ENCODE assay signal across 11 cellular contexts in genomic region chr3:75171632-75172230, GRCh38.
DNase-seq lines count a peak whose midpoint lies in the region; ATAC-seq and TF ChIP-seq lines count a peak whose summit lies in the region.
"Had no signal": no experiment of that assay in that cellular context is flagged by ENCODE, and none has a peak within 500 bp of the region (broad histone marks: within the 10 kb centered on the region; RNA-seq: fewer than 3 reads in every experiment).

No MANE protein-coding gene starts in this region.

- intact Hi-C loops in stomach (cut with DNase I; ENCODE audit: low total_unique reads): no loop called here

- no peak overlapping the region for H2AFZ ChIP-seq in neural progenitor cell (replicated peaks)

- TF ChIP-seq POLR2A in stomach (IDR thresholded peaks at IDR 0.05): no peak

- H3K9me3 Mint-ChIP-seq in neural progenitor cell: no peaks in the 10 kb centered on the region

- no peaks in the 10 kb centered on the region for H3K36me3 Mint-ChIP-seq in neural progenitor cell

- TF ChIP-seq CTCF in neural progenitor cell (IDR thresholded peaks at IDR 0.05): peak; percentile 71
- TF ChIP-seq CTCF in stomach (IDR thresholded peaks at IDR 0.05): no peak

- H3K36me3 ChIP-seq in neural progenitor cell (no peaks in the 10 kb centered on the region), stomach (no peaks in the 10 kb centered on the region)
- H3K36me3 ChIP-seq: sigmoid colon had no signal

- WGBS in stomach, 5 donors: 13 to 30% (median 23%) methylated on average over 2 of the region's 2 CpGs

- no peak for TF ChIP-seq EP300 in stomach (IDR thresholded peaks at IDR 0.05)

- H3K4me3 Mint-ChIP-seq in neural progenitor cell: no peak overlapping the region
- H3K4me3 Mint-ChIP-seq: B cell had no signal

- DNase-seq in NCI-H1417 (lab: John Stamatoyannopoulos, UW) (peak in 2 of 3 experiments; percentile 17 to 45), NCI-H1417 treated with DMSO at 0.1 percent for 48 hours (lab: John Stamatoyannopoulos, UW) (no peak), NAMALWA (ENCODE audit: low spot score) (peak; percentile 8), cerebellar cortex (ENCODE audit: low spot score) (peak; percentile 9), neural progenitor cell (ENCODE audit: low spot score) (peak; percentile 31), stomach (no peak), mesenteric fat pad (ENCODE audit: low spot score) (no peak)
- DNase-seq: sigmoid colon, substantia nigra had no signal

- H3K4me2 ChIP-seq in neural progenitor cell: no peak overlapping the region

- ATAC-seq in HG02970 (IDR thresholded peaks at IDR 0.05; ENCODE audit: low FRiP score, unreplicated experiment): no peak

- H3K27ac ChIP-seq in neural progenitor cell: no peak overlapping the region
- H3K27ac ChIP-seq in stomach: no peak overlapping the region
- H3K27ac ChIP-seq: sigmoid colon had no signal

- no peaks in the 10 kb centered on the region for H4K20me1 ChIP-seq in neural progenitor cell (ENCODE audit: low read depth)

- H3K27me3 Mint-ChIP-seq in neural progenitor cell (ENCODE audit: insufficient read depth, low read depth): no peaks in the 10 kb centered on the region
- H3K27me3 Mint-ChIP-seq: B cell had no signal

- H3K79me2 ChIP-seq in neural progenitor cell (ENCODE audit: low read depth): no peaks in the 10 kb centered on the region

- H3K4me3 ChIP-seq in neural progenitor cell (no peak overlapping the region), stomach (no peak overlapping the region)
- H3K4me3 ChIP-seq: sigmoid colon had no signal

- peaks cover 13% of the 10 kb centered on the region for H3K4me1 Mint-ChIP-seq in neural progenitor cell
- H3K4me1 Mint-ChIP-seq: B cell had no signal

- no peaks in the 10 kb centered on the region for H3K27me3 ChIP-seq in neural progenitor cell
- no peaks in the 10 kb centered on the region for H3K27me3 ChIP-seq in stomach
- H3K27me3 ChIP-seq: sigmoid colon had no signal

- H3K9me3 ChIP-seq in neural progenitor cell (ENCODE audit: low read depth) (no peaks in the 10 kb centered on the region), stomach (no peaks in the 10 kb centered on the region)
- H3K9me3 ChIP-seq: sigmoid colon had no signal

- H3K4me1 ChIP-seq in neural progenitor cell (peaks cover 1% of the 10 kb centered on the region), stomach (no peaks in the 10 kb centered on the region)
- H3K4me1 ChIP-seq: sigmoid colon had no signal

- H3K27ac Mint-ChIP-seq in neural progenitor cell: no peak overlapping the region
- H3K27ac Mint-ChIP-seq: B cell had no signal

- H3F3A ChIP-seq in neural progenitor cell (ENCODE audit: low read depth): no peaks in the 10 kb centered on the region

- no peak overlapping the region for H3K9ac ChIP-seq in neural progenitor cell

Comparison
In these comparisons a context has a peak if more than half of its experiments do, and no peak if none do; other contexts are left out.
1. DNase-seq: peak in NCI-H1417 (2 of 3), NAMALWA (single experiment), cerebellar cortex (single experiment) and neural progenitor cell (single experiment); none in NCI-H1417 treated with DMSO at 0.1 percent for 48 hours (single experiment), stomach (single experiment) and mesenteric fat pad (single experiment).